8 cellular contexts compared by ENCODE assay signal in genomic region chr15:62060896-62061280, GRCh38. TPM values are rescaled to one million over a fixed set of nuclear protein-coding genes. Genes with fewer than 3 reads are reported as not detected.
DNase-seq lines count a peak whose midpoint lies in the region; ATAC-seq and TF ChIP-seq lines count a peak whose summit lies in the region.

No MANE protein-coding gene starts in this region.

- H3K27ac ChIP-seq in right lobe of liver, result peak overlapping the region; percentile 90 to 96 (median 92)
- peak overlapping the region; percentile 83 to 95 (median 90) for H3K27ac ChIP-seq in thyroid gland

- peak overlapping the region; percentile 81 for H3K4me3 ChIP-seq in astrocyte of the spinal cord (ENCODE audit: low read depth, low read length)
- H3K4me3 ChIP-seq in right lobe of liver, result peak overlapping the region; percentile 88 to 92 (median 89)
- peak overlapping the region; percentile 20 to 93 (median 77) for H3K4me3 ChIP-seq in thyroid gland (replicated peaks in 1 of 3)

- TF ChIP-seq CTCF in astrocyte of the spinal cord (IDR thresholded peaks at IDR 0.05; ENCODE audit: low read depth, low read length) (no peak), right lobe of liver (IDR thresholded peaks at IDR 0.05) (no peak), thyroid gland (IDR thresholded peaks at IDR 0.05) (no peak)

- DNase-seq in Right ventricle myocardium inferior (ENCODE audit: missing footprints) (no peak), cardiac septum (ENCODE audit: low spot score) (no peak), astrocyte of the spinal cord (ENCODE audit: low read depth, low spot score) (no peak), right lobe of liver (no peak), thyroid gland (no peak), amniotic stem cell (lab: John Stamatoyannopoulos, UW) (no peak), ecto neural progenitor cell (ENCODE audit: low spot score) (no peak)
- no peak for DNase-seq in activated effector memory CD4-positive, alpha-beta T cell treated with anti-CD3 and anti-CD28 coated beads, Interleukin-2, amount 50 U/mL, for 16 hours

- WGBS in right lobe of liver (ENCODE audit: insufficient coverage, low coverage, low lambda C conversion rate, missing lambda C conversion rate), result 10% methylated on average over 12 of the region's 12 CpGs
- WGBS in thyroid gland, 2 donors, result 18 to 23% methylated on average over 12 of the region's 12 CpGs

- intact Hi-C loops in Right ventricle myocardium inferior (cut with DNase I), result no loop called here
- intact Hi-C loops in cardiac septum (cut with DNase I), result loop anchor here (10.0 kb wide), 2 partner anchors 186 to 194 kb away; no protein-coding TSS in a partner anchor
- intact Hi-C loops in right lobe of liver (cut with DNase I), result no loop called here
- intact Hi-C loops in thyroid gland (cut with DNase I), result no loop called here

- no peaks in the 10 kb centered on the region for H3K36me3 ChIP-seq in right lobe of liver
- H3K36me3 ChIP-seq in thyroid gland, result no peaks in the 10 kb centered on the region

- peaks cover 0 to 7% (median 0%) of the 10 kb centered on the region in 4 donors for H3K4me1 ChIP-seq in right lobe of liver
- peaks cover 4% of the 10 kb centered on the region in 2 donors for H3K4me1 ChIP-seq in thyroid gland

- TF ChIP-seq POLR2A in right lobe of liver (IDR thresholded peaks at IDR 0.05) (no peak), thyroid gland (IDR thresholded peaks at IDR 0.05) (no peak)

- no peaks in the 10 kb centered on the region for H3K9me3 ChIP-seq in right lobe of liver
- H3K9me3 ChIP-seq in thyroid gland, result no peaks in the 10 kb centered on the region

- peak; percentile 2 for ATAC-seq in Right ventricle myocardium inferior
- ATAC-seq in right lobe of liver, result peak; percentile 1 to 9 (median 2)

- in situ Hi-C loops in astrocyte of the spinal cord (cut with HindIII; ENCODE audit: low sequenced_read_pairs), result no loop called here

- H3K27me3 ChIP-seq in right lobe of liver (no peaks in the 10 kb centered on the region), thyroid gland (no peaks in the 10 kb centered on the region)

RNA-seq across cellular contexts. Expression of gene VPS13C, which starts 0.6 kb away (rescaled TPM):
- total RNA-seq in Right ventricle myocardium inferior (34.5 TPM), cardiac septum (35.2 TPM), right lobe of liver (10 to 100 TPM; 17.5 to 34.6 (median 27.3) TPM), thyroid gland (100 to 1,000 TPM in 3 of 4 donors, 10 to 100 TPM in 1; 99.4 to 159 (median 119) TPM)

RNA-seq across cellular contexts. Expression of gene C2CD4A, which starts 5.9 kb away (rescaled TPM):
- total RNA-seq in Right ventricle myocardium inferior (not detected), cardiac septum (0.05 TPM), right lobe of liver (1 to 10 TPM in 3 of 6 experiments, under 1 TPM in 1, not detected in 2; 0.53 to 6.3 (median 3.7) TPM), thyroid gland (under 1 TPM in 3 of 4 donors, not detected in 1; 0.22 to 0.39 (median 0.25) TPM)
